ENCODE assay signal across 35 cellular contexts in genomic region chr7:33702511-33703054, GRCh38.
"Had no signal": no experiment of that assay in that cellular context is flagged by ENCODE, and none has a peak within 500 bp of the region (broad histone marks: within the 10 kb centered on the region; RNA-seq: fewer than 3 reads in every experiment).

No MANE protein-coding gene starts in this region.

- H3K4me3 Mint-ChIP-seq: activated B cell treated with CpG ODN at 0.5 μM for 24 hours; activated CD4-positive, alpha-beta memory T cell treated with anti-CD3 and anti-CD28 coated beads for 36 hours; activated naive CD4-positive, alpha-beta T cell treated with anti-CD3 and anti-CD28 coated beads, Interleukin-2, amount 10 ng/mL, durations not matched to agents 7 days and 5 days; activated naive CD8-positive, alpha-beta T cell; activated naive CD8-positive, alpha-beta T cell treated with anti-CD3 and anti-CD28 coated beads, Interleukin-2, amount 50 U/mL, for 24 hours; activated T-cell treated with anti-CD3 and anti-CD28 coated beads, Interleukin-2, amount 50 U/mL, for 4 hours; activated T-helper 1 cell treated with anti-CD3 and anti-CD28 coated beads, Interleukin-12 subunit alpha, Interleukin-12 subunit beta, Interleukin-2, Interleukin-4 antibody, amounts not matched to agents 30 ng/mL and 10 ng/mL and 1 ng/mL, durations not matched to agents 14 hours and 24 hours and 36 hours had no signal

- H3K27me3 Mint-ChIP-seq: activated CD4-positive, alpha-beta memory T cell treated with anti-CD3 and anti-CD28 coated beads for 36 hours; activated naive CD4-positive, alpha-beta T cell treated with anti-CD3 and anti-CD28 coated beads, Interleukin-2, amount 10 ng/mL, durations not matched to agents 7 days and 5 days; activated naive CD8-positive, alpha-beta T cell; activated naive CD8-positive, alpha-beta T cell treated with anti-CD3 and anti-CD28 coated beads, Interleukin-2, amount 50 U/mL, for 24 hours had no signal

- DNase-seq: activated B cell treated with CpG ODN at 0.5 μM for 24 hours; activated CD4-positive, alpha-beta memory T cell treated with anti-CD3 and anti-CD28 coated beads for 36 hours; activated CD4-positive, alpha-beta T cell treated with anti-CD3 and anti-CD28 coated beads for 4 hours; activated CD4-positive, alpha-beta T cell treated with anti-CD3 and anti-CD28 coated beads, Interleukin-2, amount 50 U/mL, for 1 hour; activated CD4-positive, CD25-positive, alpha-beta regulatory T cell treated with anti-CD3 and anti-CD28 coated beads, Interleukin-2, amount 50 U/mL, for 72 hours; activated CD8-positive, alpha-beta memory T cell treated with anti-CD3 and anti-CD28 coated beads, Interleukin-2, amount 50 U/mL, for 4 hours; activated gamma-delta T cell treated with Interleukin-2 at 50 U/mL for 16 hours; activated naive CD4-positive, alpha-beta T cell treated with anti-CD3 and anti-CD28 coated beads, Interleukin-2, amount 10 ng/mL, durations not matched to agents 7 days and 5 days; activated naive CD8-positive, alpha-beta T cell treated with anti-CD3 and anti-CD28 coated beads, Interleukin-2, amount 50 U/mL, for 24 hours; activated T-cell treated with anti-CD3 and anti-CD28 coated beads for 4 hours; activated T-cell treated with anti-CD3 and anti-CD28 coated beads, Interleukin-2, amount 50 U/mL, for 4 hours; anterior cingulate cortex; brain microvascular endothelial cell; KG1; MM.1S; MV-4-11; NCI-H1092; NCI-H1417; NCI-H146; NCI-H187 treated with DMSO at 0.1 percent for 48 hours; NCI-H2081; NCI-H345; NCI-H524 treated with DMSO at 0.1 percent for 48 hours; NK-92 treated with Interleukin-12 subunit alpha and Interleukin-12 subunit beta, amount 100 ng/mL, for 24 hours; PC-3; Peyer's patch; RPMI8226; SHP77 treated with DMSO at 0.1 percent for 48 hours; T-helper 1 cell; T-helper 2 cell; T-helper 9 cell had no signal

- H3K27me3 ChIP-seq: brain microvascular endothelial cell, Peyer's patch had no signal

- H3K36me3 Mint-ChIP-seq: activated naive CD4-positive, alpha-beta T cell treated with anti-CD3 and anti-CD28 coated beads, Interleukin-2, amount 10 ng/mL, durations not matched to agents 7 days and 5 days had no signal

- H3K4me3 ChIP-seq: Peyer's patch had no signal

- H3K4me1 Mint-ChIP-seq: activated B cell treated with CpG ODN at 0.5 μM for 24 hours; activated naive CD4-positive, alpha-beta T cell treated with anti-CD3 and anti-CD28 coated beads, Interleukin-2, amount 10 ng/mL, durations not matched to agents 7 days and 5 days; activated naive CD8-positive, alpha-beta T cell treated with anti-CD3 and anti-CD28 coated beads, Interleukin-2, amount 50 U/mL, for 24 hours had no signal

- ATAC-seq: activated naive CD8-positive, alpha-beta T cell treated with anti-CD3 and anti-CD28 coated beads, Interleukin-2, amount 50 U/mL, for 24 hours; activated T-cell treated with anti-CD3 and anti-CD28 coated beads, Interleukin-2, amount 50 U/mL, for 4 hours; PC-3; SK-N-SH treated with all-trans-retinoic acid at 6 μM for 48 hours had no signal

- H3K36me3 ChIP-seq: brain microvascular endothelial cell, Peyer's patch had no signal

- H3K27ac ChIP-seq: brain microvascular endothelial cell, Peyer's patch, VCaP had no signal

- H3K27ac Mint-ChIP-seq: activated B cell treated with CpG ODN at 0.5 μM for 24 hours; activated CD4-positive, alpha-beta memory T cell treated with anti-CD3 and anti-CD28 coated beads for 36 hours; activated naive CD4-positive, alpha-beta T cell treated with anti-CD3 and anti-CD28 coated beads, Interleukin-2, amount 10 ng/mL, durations not matched to agents 7 days and 5 days; activated naive CD8-positive, alpha-beta T cell; activated naive CD8-positive, alpha-beta T cell treated with anti-CD3 and anti-CD28 coated beads, Interleukin-2, amount 50 U/mL, for 24 hours; activated T-helper 1 cell treated with anti-CD3 and anti-CD28 coated beads, Interleukin-12 subunit alpha, Interleukin-12 subunit beta, Interleukin-2, Interleukin-4 antibody, amounts not matched to agents 30 ng/mL and 10 ng/mL and 1 ng/mL, durations not matched to agents 14 hours and 24 hours and 36 hours had no signal
